In the genomic region with DNA sequence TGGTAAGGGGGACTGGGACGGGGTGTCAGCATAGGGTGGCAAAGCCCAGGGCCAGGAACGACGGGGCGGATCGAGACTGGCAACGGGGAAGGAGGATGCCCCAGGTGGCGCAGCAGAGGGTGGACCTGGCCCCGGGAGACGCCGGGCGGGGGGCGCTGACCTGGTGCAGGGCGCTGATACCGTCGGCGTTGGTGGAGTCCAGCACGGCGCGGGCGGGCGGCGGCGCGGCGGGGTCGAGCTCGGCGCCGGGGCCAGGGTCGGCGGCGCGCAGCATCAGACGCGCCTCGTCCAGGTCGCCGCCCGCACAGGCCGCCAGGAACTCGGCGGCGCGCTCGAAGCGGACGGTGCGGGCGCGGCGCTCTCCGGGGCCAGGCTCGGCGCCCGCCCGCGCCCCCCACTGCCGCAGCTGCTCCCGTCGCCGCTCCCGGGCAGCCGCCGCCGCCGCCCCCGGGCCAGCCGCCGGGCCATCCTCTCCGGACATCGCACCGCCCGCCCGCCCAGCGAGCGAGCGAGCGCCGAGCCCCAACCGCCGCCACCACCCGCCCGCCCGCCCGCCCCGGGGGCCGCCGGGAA, we compare ENCODE assay signal across 1 cellular context.
TF ChIP-seq lines count a peak whose summit lies in the region.

No MANE protein-coding gene starts in this region.

TF ChIP-seq in H1, 55 proteins besides CTCF, POLR2A, EP300 and RAD21:
- peak; percentile 22; the same call in 1 of the 2 replicates for TF ChIP-seq PHF8 (conservative IDR thresholded peaks at IDR 0.05; ENCODE audit: low read depth, low read length)
- no peak for TF ChIP-seq POU5F1 (IDR thresholded peaks at IDR 0.05; ENCODE audit: low read depth, low read length)
